13 cellular contexts compared by ENCODE assay signal in genomic region chr15:101439920-101440319, GRCh38. TPM values are rescaled to one million over a fixed set of nuclear protein-coding genes. Genes with fewer than 3 reads are reported as not detected.
DNase-seq lines count a peak whose midpoint lies in the region; ATAC-seq and TF ChIP-seq lines count a peak whose summit lies in the region.
"Had no signal": no experiment of that assay in that cellular context is flagged by ENCODE, and none has a peak within 500 bp of the region (broad histone marks: within the 10 kb centered on the region; RNA-seq: fewer than 3 reads in every experiment).

No MANE protein-coding gene starts in this region.

- 42 to 60% methylated on average over 7 of the region's 7 CpGs for WGBS in gastroesophageal sphincter (ENCODE audit: low coverage in 1 of 2), 2 donors

- TF ChIP-seq POLR2A in gastroesophageal sphincter (IDR thresholded peaks at IDR 0.05) (no peak), gastrocnemius medialis (IDR thresholded peaks at IDR 0.05) (no peak)

- peaks cover 14% of the 10 kb centered on the region for H3K27me3 ChIP-seq in adipocyte (replicated peaks; ENCODE audit: control insufficient read depth, insufficient read depth, low read length)
- no peaks in the 10 kb centered on the region for H3K27me3 ChIP-seq in gastroesophageal sphincter
- H3K27me3 ChIP-seq in gastrocnemius medialis: no peaks in the 10 kb centered on the region
- H3K27me3 ChIP-seq: BLaER1 treated with 17β-estradiol and CSF1 and Interleukin-3, amounts not matched to agents 10 nM and 100 nM had no signal

- POLR2A ChIA-PET in activated CD4-positive, alpha-beta T cell treated with anti-CD3 and anti-CD28 coated beads for 36 hours (lab: Charles Lee): no interaction called here

- peak overlapping the region; percentile 65 for H3K9ac ChIP-seq in adipocyte (ENCODE audit: low read length)
- H3K9ac ChIP-seq: BLaER1 treated with 17β-estradiol and CSF1 and Interleukin-3, amounts not matched to agents 10 nM and 100 nM had no signal

- ATAC-seq in gastroesophageal sphincter: peak; percentile 38
- no peak for ATAC-seq in gastrocnemius medialis
- ATAC-seq in activated CD4-positive, alpha-beta T cell treated with anti-CD3 and anti-CD28 coated beads for 36 hours: no peak
- no peak for ATAC-seq in HG03342 (IDR thresholded peaks at IDR 0.05; ENCODE audit: unreplicated experiment)

- H3K4me1 ChIP-seq in adipocyte (ENCODE audit: control insufficient read depth, insufficient read depth, low read length) (peaks cover 18% of the 10 kb centered on the region), gastroesophageal sphincter (peaks cover 0 to 10% (median 3%) of the 10 kb centered on the region in 3 donors), gastrocnemius medialis (peaks cover 11 to 14% of the 10 kb centered on the region in 2 donors)

- H3K27ac Mint-ChIP-seq in activated CD4-positive, alpha-beta T cell treated with anti-CD3 and anti-CD28 coated beads for 36 hours: no peak overlapping the region

- H3K4me1 Mint-ChIP-seq in activated CD4-positive, alpha-beta T cell treated with anti-CD3 and anti-CD28 coated beads for 36 hours: no peaks in the 10 kb centered on the region

- TF ChIP-seq CTCF in AG09319 (IDR thresholded peaks at IDR 0.05; ENCODE audit: low read depth, low read length) (no peak), gastroesophageal sphincter (IDR thresholded peaks at IDR 0.05) (no peak), gastrocnemius medialis (IDR thresholded peaks at IDR 0.05 in 4 of 5, conservative IDR thresholded peaks at IDR 0.05 in 1 of 5) (no peak)

- CTCF ChIA-PET in activated CD4-positive, alpha-beta T cell treated with anti-CD3 and anti-CD28 coated beads for 36 hours (lab: Charles Lee): no interaction called here

- no peaks in the 10 kb centered on the region for H3K36me3 Mint-ChIP-seq in activated CD4-positive, alpha-beta T cell treated with anti-CD3 and anti-CD28 coated beads for 36 hours (ENCODE audit: low read depth)

- no peaks in the 10 kb centered on the region for H3K9me3 Mint-ChIP-seq in activated CD4-positive, alpha-beta T cell treated with anti-CD3 and anti-CD28 coated beads for 36 hours (ENCODE audit: low read depth)

- no peak overlapping the region for H3K4me3 Mint-ChIP-seq in activated CD4-positive, alpha-beta T cell treated with anti-CD3 and anti-CD28 coated beads for 36 hours

- no peaks in the 10 kb centered on the region for H3K9me3 ChIP-seq in adipocyte (ENCODE audit: control insufficient read depth, low read length)
- peaks cover 0 to 9% (median 0%) of the 10 kb centered on the region in 3 donors for H3K9me3 ChIP-seq in gastroesophageal sphincter
- H3K9me3 ChIP-seq in gastrocnemius medialis: no peaks in the 10 kb centered on the region
- H3K9me3 ChIP-seq: lower lobe of right lung had no signal

- peak; percentile 57 for DNase-seq in AG09319 (ENCODE audit: extremely low read depth, low read depth)
- peak; percentile 85 for DNase-seq in adipocyte (ENCODE audit: low read depth)
- DNase-seq in gastrocnemius medialis: no peak
- DNase-seq in DMS 273 treated with DMSO at 0.1 percent for 48 hours (lab: John Stamatoyannopoulos, UW): no peak
- no peak for DNase-seq in activated CD4-positive, alpha-beta T cell treated with anti-CD3 and anti-CD28 coated beads for 36 hours
- DNase-seq in activated gamma-delta T cell (lab: John Stamatoyannopoulos, UW): no peak
- DNase-seq: cortex of kidney; lower lobe of right lung; NCI-H2029 treated with DMSO at 0.1 percent for 48 hours; stimulated activated CD8-positive, alpha-beta memory T cell treated with anti-CD3 and anti-CD28 coated beads, Interleukin-4, amount 100 ng/mL, for 48 hours had no signal

- H3K36me3 ChIP-seq in adipocyte (ENCODE audit: control insufficient read depth, insufficient read depth, low read length, severe bottlenecking) (no peaks in the 10 kb centered on the region), gastroesophageal sphincter (no peaks in the 10 kb centered on the region), gastrocnemius medialis (peaks cover 0 to 5% of the 10 kb centered on the region in 2 donors)
- H3K36me3 ChIP-seq: lower lobe of right lung had no signal

- in situ Hi-C loops in gastrocnemius medialis (cut with MboI; ENCODE audit: low sequenced_read_pairs in 4 of 4): no loop called here

- intact Hi-C loops in gastrocnemius medialis (cut with DNase I; ENCODE audit: low total_unique reads): loop anchor here (5.0 kb wide), 1 partner anchor 143 kb away; the partner anchor contains the start of gene SNRPA1
- intact Hi-C loops in activated CD4-positive, alpha-beta T cell treated with anti-CD3 and anti-CD28 coated beads for 36 hours (cut with DNase I, micrococcal nuclease): loop anchor here in 1 of 2 experiments (10.0 kb wide), 1 partner anchor 65 kb away; no protein-coding TSS in a partner anchor

- peak overlapping the region in 3 of 4 donors; percentile 44 to 46 (median 45) for H3K27ac ChIP-seq in gastroesophageal sphincter
- peak overlapping the region; percentile 11 to 65 (median 50) for H3K27ac ChIP-seq in gastrocnemius medialis
- H3K27ac ChIP-seq: lower lobe of right lung had no signal

- peak overlapping the region; percentile 79 for H3K4me3 ChIP-seq in adipocyte (ENCODE audit: low read length)
- H3K4me3 ChIP-seq in gastroesophageal sphincter: peak overlapping the region in 1 of 2 donors; percentile 6
- peak overlapping the region in 1 of 4 donors; percentile 25 for H3K4me3 ChIP-seq in gastrocnemius medialis
- H3K4me3 ChIP-seq: BLaER1 treated with 17β-estradiol and CSF1 and Interleukin-3, amounts not matched to agents 10 nM and 100 nM; lower lobe of right lung had no signal

- H3K27me3 Mint-ChIP-seq in activated CD4-positive, alpha-beta T cell treated with anti-CD3 and anti-CD28 coated beads for 36 hours: peaks cover 15% of the 10 kb centered on the region

- no peak for TF ChIP-seq EP300 in gastroesophageal sphincter (IDR thresholded peaks at IDR 0.05)

RNA-seq across cellular contexts. Expression of gene PCSK6, which starts 49.6 kb away (rescaled TPM):
- total RNA-seq in gastroesophageal sphincter: 10 to 100 TPM; 12.8 to 23.2 (median 18.4) TPM
- 10 to 100 TPM; 12.8 to 46.0 (median 23.6) TPM for total RNA-seq in gastrocnemius medialis
- under 1 TPM; 0.75 to 0.95 TPM for total RNA-seq in activated CD4-positive, alpha-beta T cell treated with anti-CD3 and anti-CD28 coated beads for 36 hours

Comparison
In these comparisons a context has a peak if more than half of its experiments do, and no peak if none do; other contexts are left out.
1. DNase-seq: peak in AG09319 (single experiment) and adipocyte (single experiment); none in gastrocnemius medialis (0 of 2), DMS 273 treated with DMSO at 0.1 percent for 48 hours (single experiment), activated CD4-positive, alpha-beta T cell treated with anti-CD3 and anti-CD28 coated beads for 36 hours (single experiment) and activated gamma-delta T cell (single experiment).
2. RNA of gene PCSK6, which starts 49.6 kb away (total RNA-seq): 12.8 to 46.0 TPM in gastrocnemius medialis and 12.8 to 23.2 TPM in gastroesophageal sphincter; 0.75 to 0.95 TPM in activated CD4-positive, alpha-beta T cell treated with anti-CD3 and anti-CD28 coated beads for 36 hours; every median in the first group is over 4 times any median in the second.